8 cellular contexts compared by ENCODE assay signal in genomic region chr1:209202826-209203439, GRCh38.
A peak's percentile ranks its signal among the peaks of the same experiment; 100 is the strongest.
DNase-seq lines count a peak whose midpoint lies in the region; ATAC-seq and TF ChIP-seq lines count a peak whose summit lies in the region.

No MANE protein-coding gene starts in this region.

- intact Hi-C loops in MCF 10A (cut with micrococcal nuclease) = loop anchor here (1.0 to 5.0 kb wide), 8 partner anchors 45 to 363 kb away; no protein-coding TSS in a partner anchor
- intact Hi-C loops in lower lobe of right lung (cut with DNase I) = no loop called here
- intact Hi-C loops in activated T-helper 2 cell treated with anti-CD3 and anti-CD28 coated beads, Interferon-gamma antibody, Interleukin-2, Interleukin-4, amounts not matched to agents 10 μg/mL and 5 μg/mL and 100 μg/mL, durations not matched to agents 14 hours and 24 hours and 36 hours (cut with micrococcal nuclease) = no loop called here

- no peaks in the 10 kb centered on the region for H3K27me3 Mint-ChIP-seq in MCF 10A (ENCODE audit: insufficient read depth, unreplicated experiment)
- peaks cover 16% of the 10 kb centered on the region for H3K27me3 Mint-ChIP-seq in activated T-helper 2 cell treated with anti-CD3 and anti-CD28 coated beads, Interferon-gamma antibody, Interleukin-2, Interleukin-4, amounts not matched to agents 10 μg/mL and 5 μg/mL and 100 μg/mL, durations not matched to agents 14 hours and 24 hours and 36 hours (ENCODE audit: low read depth)

- peaks cover 10% of the 10 kb centered on the region for H3K4me1 ChIP-seq in lower lobe of right lung

- no peaks in the 10 kb centered on the region for H3K36me3 Mint-ChIP-seq in MCF 10A (ENCODE audit: insufficient read depth, unreplicated experiment)
- no peaks in the 10 kb centered on the region for H3K36me3 Mint-ChIP-seq in activated T-helper 2 cell treated with anti-CD3 and anti-CD28 coated beads, Interferon-gamma antibody, Interleukin-2, Interleukin-4, amounts not matched to agents 10 μg/mL and 5 μg/mL and 100 μg/mL, durations not matched to agents 14 hours and 24 hours and 36 hours (ENCODE audit: low read depth)

- ATAC-seq in lower lobe of right lung (peak; percentile 34 to 53), GM18873 (IDR thresholded peaks at IDR 0.05; ENCODE audit: low FRiP score, unreplicated experiment) (no peak)

- H3K27ac ChIP-seq in lower lobe of right lung = no peak overlapping the region

- H3K27me3 ChIP-seq in lower lobe of right lung (ENCODE audit: low read depth) = peaks cover 2% of the 10 kb centered on the region

- H3K4me3 Mint-ChIP-seq in MCF 10A (ENCODE audit: unreplicated experiment) = no peak overlapping the region
- H3K4me3 Mint-ChIP-seq in activated T-helper 2 cell treated with anti-CD3 and anti-CD28 coated beads, Interferon-gamma antibody, Interleukin-2, Interleukin-4, amounts not matched to agents 10 μg/mL and 5 μg/mL and 100 μg/mL, durations not matched to agents 14 hours and 24 hours and 36 hours (ENCODE audit: low read depth) = no peak overlapping the region

- DNase-seq in CMK (ENCODE audit: low read depth) = peak; percentile 15
- peak; percentile 57 for DNase-seq in GM20000 (ENCODE audit: low spot score)
- peak; percentile 61 for DNase-seq in NCI-H460 (ENCODE audit: extremely low read depth, low read depth)
- peak; percentile 92 for DNase-seq in MCF 10A (ENCODE audit: unreplicated experiment)
- no peak for DNase-seq in lower lobe of right lung
- no peak for DNase-seq in ecto neural progenitor cell (ENCODE audit: low spot score)
- DNase-seq in activated T-helper 2 cell treated with anti-CD3 and anti-CD28 coated beads, Interferon-gamma antibody, Interleukin-2, Interleukin-4, amounts not matched to agents 10 μg/mL and 5 μg/mL and 100 μg/mL, durations not matched to agents 14 hours and 24 hours and 36 hours (ENCODE audit: low spot score) = no peak

- no peaks in the 10 kb centered on the region for H3K4me1 Mint-ChIP-seq in MCF 10A (ENCODE audit: insufficient read depth, unreplicated experiment)
- peaks cover 1% of the 10 kb centered on the region for H3K4me1 Mint-ChIP-seq in activated T-helper 2 cell treated with anti-CD3 and anti-CD28 coated beads, Interferon-gamma antibody, Interleukin-2, Interleukin-4, amounts not matched to agents 10 μg/mL and 5 μg/mL and 100 μg/mL, durations not matched to agents 14 hours and 24 hours and 36 hours (ENCODE audit: low read depth)

- H3K9me3 ChIP-seq in lower lobe of right lung = no peaks in the 10 kb centered on the region

- no peak overlapping the region for H3K27ac Mint-ChIP-seq in MCF 10A (ENCODE audit: low read depth, unreplicated experiment)
- H3K27ac Mint-ChIP-seq in activated T-helper 2 cell treated with anti-CD3 and anti-CD28 coated beads, Interferon-gamma antibody, Interleukin-2, Interleukin-4, amounts not matched to agents 10 μg/mL and 5 μg/mL and 100 μg/mL, durations not matched to agents 14 hours and 24 hours and 36 hours = no peak overlapping the region

- no peaks in the 10 kb centered on the region for H3K36me3 ChIP-seq in lower lobe of right lung

- peak; percentile 38 for TF ChIP-seq CTCF in GM20000 (IDR thresholded peaks at IDR 0.05; ENCODE audit: extremely low read depth, missing control alignments)
- TF ChIP-seq CTCF in MCF 10A (IDR thresholded peaks at IDR 0.05; ENCODE audit: unreplicated experiment) = peak; percentile 90
- TF ChIP-seq CTCF in lower lobe of right lung (IDR thresholded peaks at IDR 0.05) = peak; percentile 68

- POLR2A ChIA-PET in MCF 10A (lab: Yijun Ruan, JAX) = interaction anchor here (0.7 to 2.5 kb wide), 6 partner anchors 44 to 550 kb away, joined by 3 to 19 read pairs (median 3); no protein-coding TSS in a partner anchor

- no TSS peak for BruUV-seq in MCF 10A (replicated peaks; lab: Mats Ljungman, UMichigan)

- CTCF ChIA-PET in MCF 10A (lab: Yijun Ruan, JAX) = interaction anchor here (0.5 to 16.8 kb wide), 138 partner anchors 7 to 1504 kb away, joined by 3 to 387 read pairs (median 4); partner anchors contain the start of gene PLXNA2

- H3K9me3 Mint-ChIP-seq in MCF 10A (ENCODE audit: unreplicated experiment) = no peaks in the 10 kb centered on the region
- H3K9me3 Mint-ChIP-seq in activated T-helper 2 cell treated with anti-CD3 and anti-CD28 coated beads, Interferon-gamma antibody, Interleukin-2, Interleukin-4, amounts not matched to agents 10 μg/mL and 5 μg/mL and 100 μg/mL, durations not matched to agents 14 hours and 24 hours and 36 hours = no peaks in the 10 kb centered on the region

- no peak overlapping the region for H3K4me3 ChIP-seq in lower lobe of right lung

Comparison
In these comparisons a context has a peak if more than half of its experiments do, and no peak if none do; other contexts are left out.
1. DNase-seq: peak in CMK (single experiment), GM20000 (single experiment), NCI-H460 (single experiment) and MCF 10A (single experiment); none in lower lobe of right lung (single experiment), ecto neural progenitor cell (single experiment) and activated T-helper 2 cell treated with anti-CD3 and anti-CD28 coated beads, Interferon-gamma antibody, Interleukin-2, Interleukin-4, amounts not matched to agents 10 μg/mL and 5 μg/mL and 100 μg/mL, durations not matched to agents 14 hours and 24 hours and 36 hours (single experiment).
2. CTCF ChIP-seq: peak in every context shown above with its lines; median percentile 90 in MCF 10A; 68 in lower lobe of right lung; 38 in GM20000.